ENCODE assay signal across 8 cellular contexts in the genomic region with DNA sequence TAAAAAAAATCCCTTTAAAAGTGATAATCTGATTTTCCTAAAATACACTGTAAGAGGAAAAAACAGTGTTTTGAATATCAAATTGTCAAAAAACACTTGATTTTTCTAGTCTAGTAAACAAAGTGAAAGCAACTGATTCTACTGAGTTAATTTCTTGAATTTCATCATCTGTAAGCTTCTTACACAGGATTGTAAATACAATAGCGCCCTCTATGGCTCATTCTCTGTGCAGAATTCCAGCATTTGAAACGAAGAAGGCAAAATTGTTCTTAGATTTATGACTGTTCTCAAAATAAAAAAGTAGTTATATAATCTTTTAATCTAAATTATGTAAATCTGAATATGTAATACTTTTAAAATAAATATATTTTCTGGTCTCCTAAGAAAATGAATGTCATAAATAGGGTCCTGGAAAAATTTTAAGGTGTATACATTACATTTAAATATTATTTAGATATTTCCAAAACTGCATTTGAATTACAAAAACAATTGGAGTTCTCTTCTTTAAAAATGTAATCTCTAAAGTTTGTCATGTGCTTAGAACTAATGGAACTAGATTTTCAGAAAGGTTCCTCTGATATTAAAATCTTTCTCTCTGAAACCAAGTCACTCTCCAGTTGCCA.
DNase-seq lines count a peak whose midpoint lies in the region; ATAC-seq and TF ChIP-seq lines count a peak whose summit lies in the region.

No MANE protein-coding gene starts in this region.

- H3K27me3 Mint-ChIP-seq in chondrocyte (ENCODE audit: low read depth): peaks cover 6% of the 10 kb centered on the region

- no peaks in the 10 kb centered on the region for H3K9me3 Mint-ChIP-seq in chondrocyte (ENCODE audit: low read depth)

- no peak overlapping the region for H3K4me3 Mint-ChIP-seq in chondrocyte (ENCODE audit: unreplicated experiment)

- ATAC-seq in GM18867 (IDR thresholded peaks at IDR 0.05; ENCODE audit: unreplicated experiment) (peak; percentile 79), HG03565 (IDR thresholded peaks at IDR 0.05; ENCODE audit: unreplicated experiment) (no peak)

- H3K4me1 Mint-ChIP-seq in chondrocyte (ENCODE audit: low read depth): no peaks in the 10 kb centered on the region

- H3K27ac Mint-ChIP-seq in chondrocyte (ENCODE audit: unreplicated experiment): no peak overlapping the region

- H3K27me3 ChIP-seq in H7 (ENCODE audit: control insufficient read depth, insufficient read depth, low read length): no peaks in the 10 kb centered on the region

- no peak overlapping the region for H3K4me3 ChIP-seq in H7 (ENCODE audit: insufficient read depth, low read depth, low read length)

- H3K36me3 Mint-ChIP-seq in chondrocyte (ENCODE audit: low read depth): no peaks in the 10 kb centered on the region

- DNase-seq in Ammon's horn (ENCODE audit: low spot score): peak; percentile 78
- DNase-seq in KG1 (lab: John Stamatoyannopoulos, UW): peak; percentile 24
- DNase-seq in NOMO-1 treated with dmso at 0.1 percent for 144 hours (lab: John Stamatoyannopoulos, UW; ENCODE audit: unreplicated experiment): peak; percentile 25
- no peak for DNase-seq in chondrocyte (ENCODE audit: low spot score)
- DNase-seq in midbrain (lab: John Stamatoyannopoulos, UW): peak; percentile 78
- no peak for DNase-seq in H7

- peak; percentile 98 for TF ChIP-seq CTCF in chondrocyte (IDR thresholded peaks at IDR 0.05)

- H3K36me3 ChIP-seq in H7 (replicated peaks; ENCODE audit: control insufficient read depth, insufficient read depth, low read length): no peaks in the 10 kb centered on the region

Comparison
In these comparisons a context has a peak if more than half of its experiments do, and no peak if none do; other contexts are left out.
1. DNase-seq: peak in Ammon's horn (single experiment), KG1 (single experiment), NOMO-1 treated with dmso at 0.1 percent for 144 hours (single experiment) and midbrain (single experiment); none in chondrocyte (single experiment) and H7 (single experiment).